ENCODE assay signal across 8 cellular contexts in the genomic region with DNA sequence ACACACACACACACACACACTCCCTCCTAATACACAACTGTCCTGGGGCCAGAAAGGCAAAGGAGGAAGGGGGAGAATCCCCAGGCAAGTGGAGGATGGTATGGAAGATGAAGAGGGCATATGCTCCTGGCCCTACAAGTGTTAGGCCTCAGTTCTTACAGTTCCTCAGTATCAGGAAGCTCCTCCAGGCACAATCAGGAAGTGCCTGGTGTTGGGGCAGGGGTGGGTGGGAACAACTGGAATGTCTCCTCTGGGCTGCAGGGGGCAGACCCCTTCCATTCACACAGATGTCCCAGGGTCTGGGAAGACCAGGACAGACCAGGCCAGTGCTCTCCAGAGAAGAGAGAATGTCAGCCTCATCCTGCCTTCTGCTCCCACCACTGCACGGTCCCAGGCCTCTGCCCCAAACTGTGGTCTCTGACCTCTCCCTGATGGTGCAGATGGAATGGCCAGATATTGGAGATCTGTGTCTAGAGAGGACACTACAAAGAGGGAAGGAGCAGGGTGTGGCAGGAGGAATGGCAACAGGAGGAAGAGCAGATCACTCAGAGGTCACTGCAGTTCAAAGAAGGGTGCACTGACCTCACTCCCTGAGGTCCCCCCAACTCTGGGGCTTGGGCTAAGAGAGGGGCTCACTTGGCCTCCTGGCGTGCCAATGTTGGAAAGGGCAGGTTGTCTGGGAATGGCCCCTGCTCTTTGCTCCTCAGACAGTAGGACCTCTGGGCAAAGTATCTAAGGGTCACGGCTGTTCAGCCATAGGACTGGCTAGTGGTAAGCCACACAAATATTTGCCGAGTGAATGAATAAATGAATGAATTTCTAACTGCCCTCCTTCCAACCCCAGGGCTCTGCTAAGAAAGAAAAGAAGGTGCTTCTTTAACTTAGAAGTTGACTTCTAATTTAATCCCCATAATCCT. TPM values are rescaled to one million over a fixed set of nuclear protein-coding genes. Genes with fewer than 3 reads are reported as not detected.
DNase-seq lines count a peak whose midpoint lies in the region; ATAC-seq and TF ChIP-seq lines count a peak whose summit lies in the region.

No MANE protein-coding gene starts in this region.

- no peaks in the 10 kb centered on the region for H3K27me3 Mint-ChIP-seq in activated CD4-positive, alpha-beta memory T cell treated with anti-CD3 and anti-CD28 coated beads for 36 hours
- peaks cover 13% of the 10 kb centered on the region for H3K27me3 Mint-ChIP-seq in chondrocyte (ENCODE audit: low read depth)

- ATAC-seq in right cardiac atrium (no peak), left cardiac atrium (no peak), left lobe of liver (peak; percentile 6), GM19467 (IDR thresholded peaks at IDR 0.05; ENCODE audit: unreplicated experiment) (no peak)

- no peak overlapping the region for H3K4me3 ChIP-seq in right cardiac atrium (ENCODE audit: low read length)

- H3K9me3 ChIP-seq in right cardiac atrium (ENCODE audit: control insufficient read depth, low read length) = no peaks in the 10 kb centered on the region

- no peak for TF ChIP-seq CTCF in chondrocyte (IDR thresholded peaks at IDR 0.05)

- POLR2A ChIA-PET in activated CD4-positive, alpha-beta memory T cell treated with anti-CD3 and anti-CD28 coated beads for 36 hours (lab: Charles Lee) = interaction anchor here (0.9 to 13.7 kb wide), 3 partner anchors 11 to 15 kb away, joined by 4 to 256 read pairs (median 12); no protein-coding TSS in a partner anchor

- intact Hi-C loops in right cardiac atrium (cut with DNase I) = no loop called here
- intact Hi-C loops in left cardiac atrium (cut with DNase I) = no loop called here
- intact Hi-C loops in activated CD4-positive, alpha-beta memory T cell treated with anti-CD3 and anti-CD28 coated beads for 36 hours (cut with micrococcal nuclease) = loop anchor here (5.0 to 10.0 kb wide), 5 partner anchors 238 to 554 kb away; a partner anchor contains a TSS

- DNase-seq in right cardiac atrium (no peak), left cardiac atrium (no peak), left lobe of liver (ENCODE audit: low spot score) (no peak), medulla oblongata (ENCODE audit: extremely low spot score) (no peak), chondrocyte (ENCODE audit: low spot score) (no peak), DMS 273 treated with DMSO at 0.1 percent for 48 hours (lab: John Stamatoyannopoulos, UW) (no peak)
- no peak for DNase-seq in activated CD4-positive, alpha-beta memory T cell treated with anti-CD3 and anti-CD28 coated beads for 36 hours

- CTCF ChIA-PET in activated CD4-positive, alpha-beta memory T cell treated with anti-CD3 and anti-CD28 coated beads for 36 hours (lab: Charles Lee) = interaction anchor here (1.5 to 7.8 kb wide), 2 partner anchors 15 to 20 kb away, joined by 6 to 143 read pairs; no protein-coding TSS in a partner anchor

- no peaks in the 10 kb centered on the region for H3K4me1 ChIP-seq in right cardiac atrium (ENCODE audit: control insufficient read depth, insufficient read depth, low read length)

- no peaks in the 10 kb centered on the region for H3K27me3 ChIP-seq in right cardiac atrium (ENCODE audit: control insufficient read depth, insufficient read depth)

- peaks cover 26% of the 10 kb centered on the region for H3K36me3 Mint-ChIP-seq in activated CD4-positive, alpha-beta memory T cell treated with anti-CD3 and anti-CD28 coated beads for 36 hours
- H3K36me3 Mint-ChIP-seq in chondrocyte (ENCODE audit: low read depth) = no peaks in the 10 kb centered on the region

- H3K4me3 Mint-ChIP-seq in activated CD4-positive, alpha-beta memory T cell treated with anti-CD3 and anti-CD28 coated beads for 36 hours = peak overlapping the region; percentile 92
- no peak overlapping the region for H3K4me3 Mint-ChIP-seq in chondrocyte (ENCODE audit: unreplicated experiment)

- H3K4me1 Mint-ChIP-seq in activated CD4-positive, alpha-beta memory T cell treated with anti-CD3 and anti-CD28 coated beads for 36 hours (ENCODE audit: low read depth) = peaks cover 38% of the 10 kb centered on the region
- peaks cover 2% of the 10 kb centered on the region for H3K4me1 Mint-ChIP-seq in chondrocyte (ENCODE audit: low read depth)

- H3K27ac ChIP-seq in right cardiac atrium (ENCODE audit: low read length) = peak overlapping the region; percentile 20

- no peaks in the 10 kb centered on the region for H3K9me3 Mint-ChIP-seq in activated CD4-positive, alpha-beta memory T cell treated with anti-CD3 and anti-CD28 coated beads for 36 hours
- H3K9me3 Mint-ChIP-seq in chondrocyte (ENCODE audit: low read depth) = no peaks in the 10 kb centered on the region

- peak overlapping the region; percentile 97 for H3K27ac Mint-ChIP-seq in activated CD4-positive, alpha-beta memory T cell treated with anti-CD3 and anti-CD28 coated beads for 36 hours
- no peak overlapping the region for H3K27ac Mint-ChIP-seq in chondrocyte (ENCODE audit: unreplicated experiment)

- 80% methylated on average over 4 of the region's 4 CpGs for WGBS in right cardiac atrium

RNA-seq across cellular contexts. Expression of a gene that starts 2.5 kb away (rescaled TPM):
- total RNA-seq in right cardiac atrium (1 to 10 TPM; 2.1 to 4.5 (median 4.1) TPM), left cardiac atrium (10 to 100 TPM in 1 of 2 donors, 1 to 10 TPM in 1; 8.6 to 10.6 TPM), left lobe of liver (14.9 TPM), chondrocyte (0.25 TPM in 1 of 3 replicates, not detected in the others)
- polyA plus RNA-seq in right cardiac atrium = 2.1 TPM
- 100 to 1,000 TPM; 156 to 157 TPM for total RNA-seq in activated CD4-positive, alpha-beta memory T cell treated with anti-CD3 and anti-CD28 coated beads for 36 hours

RNA-seq across cellular contexts. Expression of a gene that starts 24.5 kb away (rescaled TPM):
- total RNA-seq in right cardiac atrium (10 to 100 TPM in 3 of 4 donors, 1 to 10 TPM in 1; 1.2 to 20.7 (median 14.7) TPM), left cardiac atrium (10 to 100 TPM; 11.7 to 36.8 TPM), left lobe of liver (0.23 TPM), chondrocyte (not detected in 3 replicates)
- polyA plus RNA-seq in right cardiac atrium = 6.2 TPM
- total RNA-seq in activated CD4-positive, alpha-beta memory T cell treated with anti-CD3 and anti-CD28 coated beads for 36 hours = 1 to 10 TPM; 2.2 to 2.8 TPM
